ENCODE assay signal across 19 cellular contexts in genomic region chr2:867296-867695, GRCh38.
DNase-seq lines count a peak whose midpoint lies in the region; ATAC-seq, FAIRE-seq and TF ChIP-seq lines count a peak whose summit lies in the region.
"Had no signal": no experiment of that assay in that cellular context is flagged by ENCODE, and none has a peak within 500 bp of the region (broad histone marks: within the 10 kb centered on the region; RNA-seq: fewer than 3 reads in every experiment).

No MANE protein-coding gene starts in this region.

- H3K27ac Mint-ChIP-seq in GM23338 (no peak overlapping the region), osteocyte (ENCODE audit: unreplicated experiment) (no peak overlapping the region)

- TF ChIP-seq CTCF in GM23338 (conservative IDR thresholded peaks at IDR 0.05; ENCODE audit: low read depth in 2 of 2) (no peak), osteocyte (IDR thresholded peaks at IDR 0.05) (no peak)

- no peaks in the 10 kb centered on the region for H3K9me3 Mint-ChIP-seq in GM23338
- no peaks in the 10 kb centered on the region for H3K9me3 Mint-ChIP-seq in osteocyte (ENCODE audit: unreplicated experiment)
- H3K9me3 Mint-ChIP-seq: CD4-positive, alpha-beta memory T cell had no signal

- H3K9me3 ChIP-seq in SK-N-MC (ENCODE audit: low read depth, low read length): no peaks in the 10 kb centered on the region
- H3K9me3 ChIP-seq: A549, MG63, SJCRH30 had no signal

- peak overlapping the region; percentile 37 for H3K9ac ChIP-seq in SK-N-MC (ENCODE audit: insufficient read length)

- H3K36me3 ChIP-seq in GM23338 (ENCODE audit: insufficient read depth) (no peaks in the 10 kb centered on the region), SK-N-MC (ENCODE audit: insufficient read depth, low read length) (no peaks in the 10 kb centered on the region)
- H3K36me3 ChIP-seq: MG63, SJCRH30 had no signal

- H3K79me2 ChIP-seq in GM23338 (replicated peaks; ENCODE audit: insufficient read depth): no peaks in the 10 kb centered on the region

- no peaks in the 10 kb centered on the region for H3K36me3 Mint-ChIP-seq in GM23338 (ENCODE audit: low read depth)
- no peaks in the 10 kb centered on the region for H3K36me3 Mint-ChIP-seq in osteocyte (ENCODE audit: unreplicated experiment)
- H3K36me3 Mint-ChIP-seq: CD4-positive, alpha-beta memory T cell had no signal

- H3K27ac ChIP-seq in GM23338 (ENCODE audit: low read depth): no peak overlapping the region
- H3K27ac ChIP-seq in SK-N-MC: no peak overlapping the region
- H3K27ac ChIP-seq: A549, PC-9, SJCRH30 had no signal

- H3K4me3 ChIP-seq in GM23338 (no peak overlapping the region), SK-N-MC (peak overlapping the region; percentile 36; the same call in 1 of the 2 replicates)
- H3K4me3 ChIP-seq: A549, MG63, PC-9, SJCRH30 had no signal

- no peak for ATAC-seq in GM23338
- no peak for ATAC-seq in HG02759 (IDR thresholded peaks at IDR 0.05; ENCODE audit: unreplicated experiment)
- ATAC-seq: A549, Right ventricle myocardium inferior had no signal

- no peak for DNase-seq in GM23338 (ENCODE audit: low spot score)
- DNase-seq in SK-N-MC (ENCODE audit: low read depth, low spot score): no peak
- DNase-seq in left kidney (ENCODE audit: low read depth, low spot score): peak; percentile 36
- DNase-seq in osteocyte (ENCODE audit: extremely low spot score, unreplicated experiment): peak; percentile 68
- DNase-seq in frontal cortex (ENCODE audit: low spot score in 2 of 2): no peak
- DNase-seq in NCI-H2029 treated with DMSO at 0.1 percent for 48 hours (lab: John Stamatoyannopoulos, UW): no peak
- DNase-seq: C1 segment of cervical spinal cord; CD4-positive, alpha-beta memory T cell; EL; GDM1; KBM-7; MG63; NCI-H526 treated with DMSO at 0.1 percent for 48 hours; PC-9; SJCRH30 had no signal

- H3K4me1 ChIP-seq in GM23338 (ENCODE audit: insufficient read depth): peaks cover 19% of the 10 kb centered on the region
- H3K4me1 ChIP-seq: A549, SJCRH30 had no signal

- H2AFZ ChIP-seq in GM23338: peak overlapping the region; percentile 72; the same call in 1 of the 2 replicates
- H2AFZ ChIP-seq: PC-9 had no signal

- H3K4me1 Mint-ChIP-seq in GM23338: peaks cover 35% of the 10 kb centered on the region
- H3K4me1 Mint-ChIP-seq in osteocyte (ENCODE audit: unreplicated experiment): no peaks in the 10 kb centered on the region

- no peak overlapping the region for H3K4me2 ChIP-seq in GM23338
- H3K4me2 ChIP-seq: A549, PC-9 had no signal

- H3F3A ChIP-seq in GM23338 (replicated peaks; ENCODE audit: low read depth): 0 out of 2 replicates have a peak, but pooled peaks cover 3% of the 10 kb centered on the region

- H3K27me3 ChIP-seq in GM23338 (ENCODE audit: insufficient read depth): peaks cover 2% of the 10 kb centered on the region; the same call in 1 of the 2 replicates
- H3K27me3 ChIP-seq: SJCRH30 had no signal

- H3K4me3 Mint-ChIP-seq in GM23338 (no peak overlapping the region), osteocyte (ENCODE audit: unreplicated experiment) (no peak overlapping the region)

- no peak for FAIRE-seq in frontal cortex (lab: Jason Lieb, UNC)
- FAIRE-seq: A549, GM12891 had no signal

- H3K9me2 ChIP-seq in GM23338 (ENCODE audit: insufficient read depth): no peaks in the 10 kb centered on the region

- no peaks in the 10 kb centered on the region for H4K20me1 ChIP-seq in GM23338 (replicated peaks; ENCODE audit: insufficient read depth)

- peaks cover 13% of the 10 kb centered on the region for H3K27me3 Mint-ChIP-seq in GM23338 (ENCODE audit: insufficient read depth, low read depth, poor library complexity)
- peaks cover 5% of the 10 kb centered on the region for H3K27me3 Mint-ChIP-seq in osteocyte (ENCODE audit: unreplicated experiment)

TF ChIP-seq in GM23338, 12 proteins besides CTCF, POLR2A, EP300 and RAD21:
- TF ChIP-seq EZH2 (IDR thresholded peaks at IDR 0.05; ENCODE audit: low read depth, unreplicated experiment): no peak
- TF ChIP-seq EZH2phosphoT487 (IDR thresholded peaks at IDR 0.05; ENCODE audit: unreplicated experiment): no peak
- TF ChIP-seq ZNF331 (CRISPR knock-in tag; IDR thresholded peaks at IDR 0.05; ENCODE audit: low read depth): no peak
- TF ChIP-seq CREB1 (CRISPR knock-in tag; IDR thresholded peaks at IDR 0.05; ENCODE audit: low read depth): no peak
- no peak for TF ChIP-seq ETS1 (IDR thresholded peaks at IDR 0.05)
- TF ChIP-seq REST (IDR thresholded peaks at IDR 0.05; ENCODE audit: unreplicated experiment): no peak
- TF ChIP-seq JUNB (IDR thresholded peaks at IDR 0.05; ENCODE audit: unreplicated experiment): no peak
- no peak for TF ChIP-seq NANOG (IDR thresholded peaks at IDR 0.05; ENCODE audit: borderline replicate concordance)
- no peak for TF ChIP-seq ZNF114 (CRISPR knock-in tag; IDR thresholded peaks at IDR 0.05)

Comparison
In these comparisons a context has a peak if more than half of its experiments do, and no peak if none do; other contexts are left out.
1. DNase-seq: peak in left kidney (single experiment) and osteocyte (single experiment); none in GM23338 (single experiment), SK-N-MC (single experiment), frontal cortex (0 of 2) and NCI-H2029 treated with DMSO at 0.1 percent for 48 hours (single experiment).